ENCODE assay signal across 8 cellular contexts in the genomic region with DNA sequence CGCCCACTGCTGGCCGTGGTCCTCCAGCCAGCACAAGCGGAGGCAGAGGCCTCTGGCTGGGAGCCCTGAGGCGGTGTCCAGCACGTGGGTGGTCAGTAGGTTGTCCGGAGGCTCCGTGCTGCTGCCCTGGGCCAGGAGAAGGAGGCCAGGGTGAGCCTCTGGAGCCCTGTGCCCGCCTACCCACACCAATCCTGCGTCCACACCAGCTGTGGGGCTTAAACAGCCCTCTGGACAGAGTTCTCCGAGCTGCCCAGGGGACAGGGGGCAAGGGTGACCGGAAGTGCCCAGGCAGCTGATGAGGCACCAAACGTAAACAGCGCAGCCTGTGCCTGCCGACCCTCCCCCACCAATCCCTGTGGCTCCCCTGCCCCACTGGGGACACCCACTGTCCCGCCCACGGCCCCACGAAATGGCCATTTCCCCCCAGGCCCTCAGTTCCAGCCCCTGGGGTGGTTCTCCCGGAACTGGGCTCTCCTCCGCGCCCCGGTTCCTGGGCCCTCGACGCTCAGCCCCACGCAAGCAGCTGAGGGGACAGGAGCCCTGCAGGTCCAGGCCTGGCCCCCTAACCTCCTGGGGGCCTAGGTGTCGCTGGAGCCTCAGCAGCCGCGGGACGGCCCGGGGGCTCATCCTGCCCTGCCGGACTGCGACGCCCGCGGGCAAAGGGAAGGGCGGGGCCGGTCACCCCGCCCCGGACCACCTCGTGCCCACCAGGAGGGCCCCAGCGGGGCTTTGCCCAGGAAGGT. TPM values are rescaled to one million over a fixed set of nuclear protein-coding genes. Genes with fewer than 3 reads are reported as not detected.
DNase-seq lines count a peak whose midpoint lies in the region; ATAC-seq and TF ChIP-seq lines count a peak whose summit lies in the region.

No MANE protein-coding gene starts in this region.

- POLR2A ChIA-PET in CD8-positive, alpha-beta memory T cell (lab: Charles Lee): no interaction called here

- H2AFZ ChIP-seq in neural progenitor cell (replicated peaks): peak overlapping the region; percentile 38

- H3K27ac Mint-ChIP-seq in CD8-positive, alpha-beta memory T cell: no peak overlapping the region
- no peak overlapping the region for H3K27ac Mint-ChIP-seq in neural progenitor cell

- ATAC-seq in RWPE2 (ENCODE audit: low read depth): no peak
- no peak for ATAC-seq in GM21390 (IDR thresholded peaks at IDR 0.05; ENCODE audit: unreplicated experiment)
- no peak for ATAC-seq in HG03442 (IDR thresholded peaks at IDR 0.05; ENCODE audit: unreplicated experiment)

- H3K36me3 Mint-ChIP-seq in CD8-positive, alpha-beta memory T cell: no peaks in the 10 kb centered on the region
- no peaks in the 10 kb centered on the region for H3K36me3 Mint-ChIP-seq in neural progenitor cell

- H3K9me3 Mint-ChIP-seq in CD8-positive, alpha-beta memory T cell: no peaks in the 10 kb centered on the region
- H3K9me3 Mint-ChIP-seq in neural progenitor cell: peaks cover 5% of the 10 kb centered on the region

- H3K79me2 ChIP-seq in neural progenitor cell (ENCODE audit: low read depth): no peaks in the 10 kb centered on the region

- H4K20me1 ChIP-seq in neural progenitor cell (ENCODE audit: low read depth): no peaks in the 10 kb centered on the region

- H3K9ac ChIP-seq in neural progenitor cell: no peak overlapping the region

- peak overlapping the region; percentile 90 for H3K4me2 ChIP-seq in neural progenitor cell

- H3K4me3 ChIP-seq in CD8-positive, alpha-beta memory T cell (ENCODE audit: low read length): peak overlapping the region; percentile 50
- H3K4me3 ChIP-seq in RWPE2 (ENCODE audit: severe bottlenecking): peak overlapping the region; percentile 9
- H3K4me3 ChIP-seq in neural progenitor cell: peak overlapping the region; percentile 46

- H3K27me3 Mint-ChIP-seq in CD8-positive, alpha-beta memory T cell: peaks cover 22 to 23% of the 10 kb centered on the region in 2 donors
- H3K27me3 Mint-ChIP-seq in neural progenitor cell (ENCODE audit: insufficient read depth, low read depth): peaks cover 16% of the 10 kb centered on the region

- no peaks in the 10 kb centered on the region for H3K36me3 ChIP-seq in CD8-positive, alpha-beta memory T cell (ENCODE audit: insufficient read depth, low read length)
- no peaks in the 10 kb centered on the region; the same call in 1 of the 2 replicates for H3K36me3 ChIP-seq in RWPE2 (ENCODE audit: low read depth)
- H3K36me3 ChIP-seq in neural progenitor cell: no peaks in the 10 kb centered on the region

- peaks cover 8% of the 10 kb centered on the region for H3K27me3 ChIP-seq in CD8-positive, alpha-beta memory T cell (ENCODE audit: insufficient read depth, low read length, poor library complexity, severe bottlenecking)
- H3K27me3 ChIP-seq in RWPE2 (ENCODE audit: insufficient read depth, poor library complexity, severe bottlenecking) (no peaks in the 10 kb centered on the region), neural progenitor cell (peaks cover 7% of the 10 kb centered on the region)

- peak overlapping the region in 1 of 7 donors; percentile 69 for H3K4me3 Mint-ChIP-seq in CD8-positive, alpha-beta memory T cell
- peak overlapping the region; percentile 50 for H3K4me3 Mint-ChIP-seq in neural progenitor cell

- peaks cover 10 to 21% (median 15%) of the 10 kb centered on the region in 3 donors for H3K4me1 Mint-ChIP-seq in CD8-positive, alpha-beta memory T cell
- H3K4me1 Mint-ChIP-seq in neural progenitor cell: peaks cover 13% of the 10 kb centered on the region

- CTCF ChIA-PET in CD8-positive, alpha-beta memory T cell (lab: Charles Lee): interaction anchor here (0.7 to 0.9 kb wide), 2 partner anchors 14 to 31 kb away, joined by 3 read pairs; no protein-coding TSS in a partner anchor

- TF ChIP-seq CTCF in RWPE2 (IDR thresholded peaks at IDR 0.05; ENCODE audit: poor library complexity, severe bottlenecking): no peak
- no peak for TF ChIP-seq CTCF in neural progenitor cell (IDR thresholded peaks at IDR 0.05)

- peaks cover 23% of the 10 kb centered on the region for H3F3A ChIP-seq in neural progenitor cell (ENCODE audit: low read depth)

- H3K4me1 ChIP-seq in CD8-positive, alpha-beta memory T cell (ENCODE audit: insufficient read depth, low read length): peaks cover 12% of the 10 kb centered on the region
- H3K4me1 ChIP-seq in RWPE2 (ENCODE audit: insufficient read depth, poor library complexity, severe bottlenecking) (peaks cover 19% of the 10 kb centered on the region), neural progenitor cell (peaks cover 10% of the 10 kb centered on the region)

- H3K9me3 ChIP-seq in CD8-positive, alpha-beta memory T cell (ENCODE audit: low read length): no peaks in the 10 kb centered on the region
- H3K9me3 ChIP-seq in RWPE2 (ENCODE audit: severe bottlenecking) (no peaks in the 10 kb centered on the region), neural progenitor cell (ENCODE audit: low read depth) (no peaks in the 10 kb centered on the region)

- peak in 1 of 5 donors; percentile 35 for DNase-seq in CD8-positive, alpha-beta memory T cell
- no peak for DNase-seq in RWPE2 (ENCODE audit: low spot score)
- peak; percentile 40 for DNase-seq in fibroblast of the conjunctiva (ENCODE audit: low read depth)
- DNase-seq in neural progenitor cell (ENCODE audit: low spot score): peak; percentile 94
- no peak for DNase-seq in RPMI8226
- DNase-seq in T-helper 9 cell: no peak

- H3K27ac ChIP-seq in CD8-positive, alpha-beta memory T cell (ENCODE audit: low read depth, low read length): no peak overlapping the region
- H3K27ac ChIP-seq in RWPE2 (ENCODE audit: poor library complexity, severe bottlenecking): no peak overlapping the region
- no peak overlapping the region for H3K27ac ChIP-seq in neural progenitor cell

RNA-seq across cellular contexts. Expression of a gene that starts 27.9 kb away (rescaled TPM):
- total RNA-seq in CD8-positive, alpha-beta memory T cell: under 1 TPM; 0.13 to 0.18 TPM
- 0.94 TPM for polyA plus RNA-seq in CD8-positive, alpha-beta memory T cell
- 5.2 and 19.4 TPM in 2 replicates for total RNA-seq in neural progenitor cell (ENCODE audit: low replicate concordance)

RNA-seq across cellular contexts. Expression of a gene that starts 30.0 kb away (rescaled TPM):
- total RNA-seq in CD8-positive, alpha-beta memory T cell: not detected
- polyA plus RNA-seq in CD8-positive, alpha-beta memory T cell: not detected
- not detected in 2 replicates for total RNA-seq in neural progenitor cell (ENCODE audit: low replicate concordance)

Comparison
In these comparisons a context has a peak if more than half of its experiments do, and no peak if none do; other contexts are left out.
1. DNase-seq: peak in fibroblast of the conjunctiva (single experiment) and neural progenitor cell (single experiment); none in RWPE2 (single experiment), RPMI8226 (single experiment) and T-helper 9 cell (single experiment).
2. Peak in every context shown above with its lines, with median percentiles within 50 percentile points of each other: H3K4me3 ChIP-seq.